ENCODE assay signal across 21 cellular contexts in genomic region chr2:231204581-231204980, GRCh38.
"Had no signal": no experiment of that assay in that cellular context is flagged by ENCODE, and none has a peak within 500 bp of the region (broad histone marks: within the 10 kb centered on the region; RNA-seq: fewer than 3 reads in every experiment).

No MANE protein-coding gene starts in this region.

- H3K4me1 Mint-ChIP-seq: activated B cell treated with CpG ODN at 0.5 μM for 24 hours; activated CD4-positive, alpha-beta T cell treated with anti-CD3 and anti-CD28 coated beads for 36 hours; activated naive CD4-positive, alpha-beta T cell treated with anti-CD3 and anti-CD28 coated beads, Interleukin-2, amount 50 U/mL, for 24 hours had no signal

- H3K27me3 Mint-ChIP-seq: activated B cell treated with CpG ODN at 0.5 μM for 24 hours; activated naive CD4-positive, alpha-beta T cell treated with anti-CD3 and anti-CD28 coated beads, Interleukin-2, amount 50 U/mL, for 24 hours; brain had no signal

- H3K9me3 ChIP-seq: left ventricle myocardium inferior, tibial artery had no signal

- H3K36me3 Mint-ChIP-seq: activated naive CD4-positive, alpha-beta T cell treated with anti-CD3 and anti-CD28 coated beads, Interleukin-2, amount 50 U/mL, for 24 hours had no signal

- H3K4me3 ChIP-seq: left ventricle myocardium inferior, tibial artery had no signal

- H3K27ac ChIP-seq: left ventricle myocardium inferior, tibial artery had no signal

- DNase-seq: activated B cell treated with CpG ODN at 0.5 μM for 24 hours; activated CD4-positive, alpha-beta T cell treated with anti-CD3 and anti-CD28 coated beads for 36 hours; activated CD4-positive, alpha-beta T cell treated with anti-CD3 and anti-CD28 coated beads, Interleukin-2, amount 50 U/mL, for 4 hours; activated gamma-delta T cell treated with Interleukin-2 at 50 U/mL for 16 hours; anterior cingulate cortex; effector memory CD4-positive, alpha-beta T cell; hippocampal formation; left ventricle myocardium inferior; nucleus accumbens; stimulated activated CD4-positive, alpha-beta T cell treated with anti-CD3 and anti-CD28 coated beads, Interleukin-4, amount 100 ng/mL, for 24 hours; substantia nigra; T-helper 9 cell had no signal

- H3K9me3 Mint-ChIP-seq: activated B cell treated with CpG ODN at 0.5 μM for 24 hours; activated naive CD4-positive, alpha-beta T cell treated with anti-CD3 and anti-CD28 coated beads, Interleukin-2, amount 50 U/mL, for 24 hours; brain; nephron; stimulated activated naive CD8-positive, alpha-beta T cell treated with anti-CD3 and anti-CD28 coated beads, Interleukin-15, Interleukin-2, amounts not matched to agents 100 ng/mL and 50 ng/mL, for 24 hours had no signal

- H3K4me3 Mint-ChIP-seq: activated B cell treated with CpG ODN at 0.5 μM for 24 hours; activated CD4-positive, alpha-beta T cell treated with anti-CD3 and anti-CD28 coated beads for 36 hours; activated naive CD4-positive, alpha-beta T cell treated with anti-CD3 and anti-CD28 coated beads, Interleukin-2, amount 50 U/mL, for 24 hours; brain; nephron; stimulated activated naive CD8-positive, alpha-beta T cell treated with anti-CD3 and anti-CD28 coated beads, Interleukin-15, Interleukin-2, amounts not matched to agents 100 ng/mL and 50 ng/mL, for 24 hours had no signal

- ATAC-seq: activated CD4-positive, alpha-beta T cell treated with anti-CD3 and anti-CD28 coated beads for 36 hours; esophagus mucosa had no signal

- H3K27ac Mint-ChIP-seq: activated B cell treated with CpG ODN at 0.5 μM for 24 hours; activated CD4-positive, alpha-beta T cell treated with anti-CD3 and anti-CD28 coated beads for 36 hours; activated naive CD4-positive, alpha-beta T cell treated with anti-CD3 and anti-CD28 coated beads, Interleukin-2, amount 50 U/mL, for 24 hours; nephron; stimulated activated naive CD8-positive, alpha-beta T cell treated with anti-CD3 and anti-CD28 coated beads, Interleukin-15, Interleukin-2, amounts not matched to agents 100 ng/mL and 50 ng/mL, for 24 hours had no signal

- H3K27me3 ChIP-seq: tibial artery had no signal

- FAIRE-seq: colon, endothelial cell of umbilical vein, frontal cortex had no signal
